ENCODE assay signal across 8 cellular contexts in genomic region chr7:126499481-126499880, GRCh38.
"Had no signal": no experiment of that assay in that cellular context is flagged by ENCODE, and none has a peak within 500 bp of the region (broad histone marks: within the 10 kb centered on the region; RNA-seq: fewer than 3 reads in every experiment).

No MANE protein-coding gene starts in this region.

- H3K4me3 Mint-ChIP-seq: IgD-negative memory B cell had no signal

- H3K4me3 ChIP-seq: K562 had no signal

- ATAC-seq: HepG2, K562 had no signal

- H3K27me3 Mint-ChIP-seq: IgD-negative memory B cell had no signal

- H3K27ac ChIP-seq: HL-60 had no signal

- FAIRE-seq: HepG2, HTR-8/SVneo, K562 had no signal

- H3K9me3 Mint-ChIP-seq: IgD-negative memory B cell had no signal

- H3K27ac Mint-ChIP-seq: IgD-negative memory B cell had no signal

- H3K4me1 Mint-ChIP-seq: IgD-negative memory B cell had no signal

- DNase-seq: IMR-90, KBM-7, KG1 had no signal
